Comparison of ENCODE assay signal across 8 cellular contexts in the genomic region with DNA sequence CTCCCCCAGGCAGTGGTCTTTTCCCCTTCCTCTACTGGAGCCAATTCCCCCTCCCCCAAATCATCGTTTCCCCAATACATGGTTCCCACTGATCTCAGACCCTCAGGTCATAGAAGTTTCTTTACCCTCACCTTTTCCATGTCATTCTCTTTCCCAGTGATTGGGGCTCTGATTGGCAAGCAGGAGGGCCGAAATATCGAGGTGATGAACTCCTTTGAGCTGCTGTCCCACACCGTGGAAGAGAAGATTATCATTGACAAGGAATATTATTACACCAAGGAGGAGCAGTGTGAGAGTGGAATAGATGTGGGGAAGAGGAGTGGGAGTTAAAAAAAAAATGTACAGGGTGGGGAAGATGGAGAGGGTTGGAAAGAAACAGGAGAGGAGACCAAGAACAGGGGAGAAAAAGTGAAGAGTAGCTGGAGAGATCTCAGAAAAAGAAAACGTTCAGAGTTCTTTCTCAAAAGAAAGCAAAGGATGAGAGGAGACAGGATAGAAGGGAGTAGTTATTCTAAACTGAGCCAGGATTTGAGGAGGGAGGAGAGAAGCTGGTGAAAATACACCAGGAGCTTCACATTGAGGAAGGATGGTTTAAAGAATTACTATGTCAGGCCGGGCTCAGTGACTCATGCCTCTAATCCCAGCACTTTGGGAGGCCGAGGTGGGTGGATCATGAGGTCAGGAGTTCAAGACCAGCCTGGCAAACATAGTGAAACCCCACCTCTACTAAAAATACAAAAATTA. TPM values are rescaled to one million over a fixed set of nuclear protein-coding genes. Genes with fewer than 3 reads are reported as not detected.
A peak's percentile ranks its signal among the peaks of the same experiment; 100 is the strongest.
DNase-seq lines count a peak whose midpoint lies in the region; TF ChIP-seq lines count a peak whose summit lies in the region.

No MANE protein-coding gene starts in this region.

- peaks cover 7 to 10% of the 10 kb centered on the region in 2 donors for H3K4me1 ChIP-seq in ascending aorta
- no peaks in the 10 kb centered on the region for H3K4me1 ChIP-seq in urinary bladder (ENCODE audit: insufficient read depth)

- 19 to 24% methylated on average over 7 of the region's 7 CpGs for WGBS in lower leg skin, 2 donors
- WGBS in urinary bladder: 23% methylated on average over 7 of the region's 7 CpGs

- peak overlapping the region; percentile 94 for H3K4me3 Mint-ChIP-seq in activated naive CD4-positive, alpha-beta T cell treated with anti-CD3 and anti-CD28 coated beads, Interleukin-2, amount 50 U/mL, for 24 hours

- H3K4me1 Mint-ChIP-seq in activated naive CD4-positive, alpha-beta T cell treated with anti-CD3 and anti-CD28 coated beads, Interleukin-2, amount 50 U/mL, for 24 hours: peaks cover 26% of the 10 kb centered on the region

- intact Hi-C loops in ascending aorta (cut with DNase I) (no loop called here), lower leg skin (cut with DNase I; ENCODE audit: low total_unique reads) (no loop called here)

- no peak for DNase-seq in activated naive CD4-positive, alpha-beta T cell treated with anti-CD3 and anti-CD28 coated beads, Interleukin-2, amount 50 U/mL, for 16 hours
- DNase-seq in ascending aorta (ENCODE audit: low spot score in 2 of 2) (no peak), lower leg skin (ENCODE audit: low spot score in 2 of 2) (no peak), NCI-H146 (lab: John Stamatoyannopoulos, UW) (no peak), NCI-H146 treated with DMSO at 0.1 percent for 48 hours (lab: John Stamatoyannopoulos, UW; ENCODE audit: unreplicated experiment) (no peak), GM13977 (ENCODE audit: low spot score) (no peak)

- TF ChIP-seq CTCF in ascending aorta (IDR thresholded peaks at IDR 0.05) (no peak), lower leg skin (IDR thresholded peaks at IDR 0.05) (no peak), GM13977 (IDR thresholded peaks at IDR 0.05; ENCODE audit: extremely low read depth, insufficient read depth, missing control alignments) (no peak)

- peak overlapping the region; percentile 94 for H3K27ac Mint-ChIP-seq in activated naive CD4-positive, alpha-beta T cell treated with anti-CD3 and anti-CD28 coated beads, Interleukin-2, amount 50 U/mL, for 24 hours

- no peaks in the 10 kb centered on the region for H3K27me3 Mint-ChIP-seq in activated naive CD4-positive, alpha-beta T cell treated with anti-CD3 and anti-CD28 coated beads, Interleukin-2, amount 50 U/mL, for 24 hours

- H3K4me3 ChIP-seq in ascending aorta: peak overlapping the region; percentile 79 to 88
- H3K4me3 ChIP-seq in lower leg skin (ENCODE audit: low read depth, poor library complexity, severe bottlenecking): peak overlapping the region; percentile 42
- peak overlapping the region; percentile 64 for H3K4me3 ChIP-seq in urinary bladder (ENCODE audit: low read depth, low read length)

- peaks cover 2% of the 10 kb centered on the region for H3K36me3 Mint-ChIP-seq in activated naive CD4-positive, alpha-beta T cell treated with anti-CD3 and anti-CD28 coated beads, Interleukin-2, amount 50 U/mL, for 24 hours

- H3K36me3 ChIP-seq in ascending aorta (peaks cover 37 to 46% of the 10 kb centered on the region in 2 donors), urinary bladder (ENCODE audit: insufficient read depth) (no peaks in the 10 kb centered on the region)

- H3K9me3 ChIP-seq in ascending aorta: no peaks in the 10 kb centered on the region

- H3K27me3 ChIP-seq in ascending aorta: no peaks in the 10 kb centered on the region

- TF ChIP-seq POLR2A in lower leg skin (IDR thresholded peaks at IDR 0.05): no peak

- H3K27ac ChIP-seq in ascending aorta: peak overlapping the region; percentile 77 to 82
- H3K27ac ChIP-seq in urinary bladder (ENCODE audit: low read depth): no peak overlapping the region

- in situ Hi-C loops in GM13977 (cut with MboI; ENCODE audit: low pct_unique_long_range_greater_than_20kb, low sequenced_read_pairs, unreplicated experiment): no loop called here

- H3K9me3 Mint-ChIP-seq in activated naive CD4-positive, alpha-beta T cell treated with anti-CD3 and anti-CD28 coated beads, Interleukin-2, amount 50 U/mL, for 24 hours: no peaks in the 10 kb centered on the region

RNA-seq across cellular contexts. Expression of gene COPS6, which starts 0.9 kb away (rescaled TPM):
- total RNA-seq in ascending aorta: 18.1 TPM
- total RNA-seq in lower leg skin: 10 to 100 TPM; 22.3 to 42.7 (median 30.0) TPM
- total RNA-seq in urinary bladder: 36.1 TPM
- 160 TPM for polyA plus RNA-seq in urinary bladder

RNA-seq across cellular contexts. Expression of gene ZNF3, which starts 8.1 kb away (rescaled TPM):
- 6.9 TPM for total RNA-seq in ascending aorta
- 10 to 100 TPM; 16.4 to 25.9 (median 20.8) TPM for total RNA-seq in lower leg skin
- 38.3 TPM for total RNA-seq in urinary bladder
- 17.4 TPM for polyA plus RNA-seq in urinary bladder

RNA-seq across cellular contexts. Expression of gene MCM7, which starts 11.6 kb away (rescaled TPM):
- total RNA-seq in ascending aorta: 52.2 TPM
- 10 to 100 TPM; 41.5 to 52.2 (median 50.4) TPM for total RNA-seq in lower leg skin
- 44.6 TPM for total RNA-seq in urinary bladder
- polyA plus RNA-seq in urinary bladder: 62.5 TPM

RNA-seq across cellular contexts. Expression of gene AP4M1, which starts 11.8 kb away (rescaled TPM):
- 29.6 TPM for total RNA-seq in ascending aorta
- 10 to 100 TPM; 18.6 to 24.6 (median 21.0) TPM for total RNA-seq in lower leg skin
- total RNA-seq in urinary bladder: 13.9 TPM
- polyA plus RNA-seq in urinary bladder: 23.9 TPM

RNA-seq across cellular contexts. Expression of gene TAF6, which starts 29.5 kb away (rescaled TPM):
- total RNA-seq in ascending aorta (103 TPM), lower leg skin (10 to 100 TPM; 37.1 to 74.3 (median 42.1) TPM), urinary bladder (20.6 TPM)
- polyA plus RNA-seq in urinary bladder: 55.4 TPM
